8 cellular contexts compared by ENCODE assay signal in the genomic region with DNA sequence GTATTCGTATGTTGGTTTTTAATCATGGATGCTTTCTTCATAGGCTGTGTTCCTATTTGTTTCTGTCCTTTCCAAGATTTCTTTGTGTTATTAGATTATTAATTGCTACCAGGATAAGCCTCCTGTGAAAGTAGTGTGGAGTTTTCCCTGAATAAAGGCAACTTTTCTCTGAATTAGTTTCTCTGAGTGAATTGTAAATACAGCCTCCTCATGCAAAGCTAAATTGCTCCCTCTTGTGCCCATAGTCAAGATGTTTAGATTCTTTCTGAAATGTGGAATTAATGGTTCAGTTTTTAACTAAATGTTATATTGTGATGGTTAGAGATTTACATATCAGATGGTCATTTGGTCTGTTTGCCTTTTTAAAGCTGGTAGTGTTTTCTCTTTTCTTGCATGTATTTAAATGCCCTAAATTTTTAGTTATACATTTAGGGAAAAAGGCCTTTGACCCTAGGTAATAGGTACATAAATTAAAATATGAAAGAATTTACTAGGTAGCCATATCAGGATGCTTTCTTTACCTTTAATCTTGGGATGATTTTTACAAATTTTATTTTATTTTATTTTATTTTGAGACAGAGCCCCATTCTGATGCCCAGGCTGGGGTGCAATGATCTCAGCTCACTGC. TPM values are rescaled to one million over a fixed set of nuclear protein-coding genes. Genes with fewer than 3 reads are reported as not detected.
DNase-seq lines count a peak whose midpoint lies in the region; ATAC-seq, FAIRE-seq and TF ChIP-seq lines count a peak whose summit lies in the region.

No MANE protein-coding gene starts in this region.

- H3K4me3 Mint-ChIP-seq in nephron progenitor cell: no peak overlapping the region

- no peak overlapping the region for H3K27ac ChIP-seq in Peyer's patch

- no peaks in the 10 kb centered on the region for H3K4me1 Mint-ChIP-seq in nephron progenitor cell

- H3K27ac Mint-ChIP-seq in nephron progenitor cell: no peak overlapping the region

- peaks cover 47% of the 10 kb centered on the region for H3K36me3 Mint-ChIP-seq in nephron progenitor cell (ENCODE audit: low read depth)

- ATAC-seq in HG03565 (IDR thresholded peaks at IDR 0.05; ENCODE audit: unreplicated experiment): no peak

- TF ChIP-seq CTCF in Peyer's patch (IDR thresholded peaks at IDR 0.05) (peak; percentile 21 to 81 (median 66)), nephron progenitor cell (IDR thresholded peaks at IDR 0.05) (peak; percentile 42)

- DNase-seq in SIG-M5 treated with dmso at 0.1 percent for 504 hours (lab: John Stamatoyannopoulos, UW; ENCODE audit: unreplicated experiment): peak; percentile 71
- no peak for DNase-seq in SIG-M5 (lab: John Stamatoyannopoulos, UW)
- DNase-seq in KBM-7: peak; percentile 71
- DNase-seq in Peyer's patch: no peak
- DNase-seq in nephron progenitor cell: no peak
- no peak for DNase-seq in ureter (ENCODE audit: low spot score)

- H3K9me3 ChIP-seq in Peyer's patch: no peaks in the 10 kb centered on the region

- no peaks in the 10 kb centered on the region for H3K27me3 ChIP-seq in Peyer's patch

- H3K9me3 Mint-ChIP-seq in nephron progenitor cell: no peaks in the 10 kb centered on the region

- H3K27me3 Mint-ChIP-seq in nephron progenitor cell (ENCODE audit: low read depth, poor library complexity): no peaks in the 10 kb centered on the region

- H3K4me3 ChIP-seq in Peyer's patch: no peak overlapping the region

- peak; percentile 85 for FAIRE-seq in endometrium (lab: Jason Lieb, UNC)

- no peaks in the 10 kb centered on the region for H3K4me1 ChIP-seq in Peyer's patch

- in situ Hi-C loops in KBM-7 (cut with MboI; ENCODE audit: low pct_unique_long_range_greater_than_20kb, low sequenced_read_pairs): no loop called here

- TF ChIP-seq POLR2A in Peyer's patch (IDR thresholded peaks at IDR 0.05): no peak

- H3K36me3 ChIP-seq in Peyer's patch: peaks cover 0 to 51% (median 0%) of the 10 kb centered on the region in 3 donors

RNA-seq across cellular contexts. Expression of a gene that starts 8.9 kb away (rescaled TPM):
- total RNA-seq in Peyer's patch: 10 to 100 TPM; 14.7 to 28.9 (median 22.7) TPM
- 19.2 TPM for total RNA-seq in ureter

RNA-seq across cellular contexts. Expression of a gene that starts 9.4 kb away (rescaled TPM):
- total RNA-seq in Peyer's patch (10 to 100 TPM in 1 of 4 donors, 1 to 10 TPM in 2, not detected in 1; 2.6 to 10.7 (median 3.8) TPM), ureter (8.1 TPM)

Comparison
In these comparisons a context has a peak if more than half of its experiments do, and no peak if none do; other contexts are left out.
1. DNase-seq: peak in SIG-M5 treated with dmso at 0.1 percent for 504 hours (single experiment) and KBM-7 (single experiment); none in SIG-M5 (single experiment), Peyer's patch (0 of 3), nephron progenitor cell (single experiment) and ureter (single experiment).